In the genomic region with DNA sequence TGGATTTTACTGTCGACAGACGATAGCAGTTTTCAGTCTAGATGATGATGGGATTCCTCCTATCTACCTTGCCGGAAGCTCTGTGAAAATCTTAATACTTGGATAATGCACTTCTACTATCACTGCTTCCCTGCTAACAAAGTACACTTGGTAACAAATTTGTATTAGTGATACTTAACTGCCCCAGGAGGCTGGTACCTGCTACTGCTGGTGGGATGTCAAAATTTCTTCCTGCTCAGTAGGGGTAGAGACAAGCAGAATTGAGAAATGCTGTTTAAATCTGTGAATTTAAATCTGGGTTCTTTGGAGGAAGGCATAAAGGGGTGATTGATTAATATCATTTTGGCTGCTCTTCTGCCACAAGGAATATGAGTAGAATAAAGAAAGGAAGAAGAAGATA, we compare ENCODE assay signal across 28 cellular contexts.
DNase-seq lines count a peak whose midpoint lies in the region; ATAC-seq and TF ChIP-seq lines count a peak whose summit lies in the region.
"Had no signal": no experiment of that assay in that cellular context is flagged by ENCODE, and none has a peak within 500 bp of the region (broad histone marks: within the 10 kb centered on the region; RNA-seq: fewer than 3 reads in every experiment).

No MANE protein-coding gene starts in this region.

- no peaks in the 10 kb centered on the region for H3K79me2 ChIP-seq in neural progenitor cell (ENCODE audit: low read depth)

- H3K4me1 ChIP-seq in neural progenitor cell (no peaks in the 10 kb centered on the region), Peyer's patch (no peaks in the 10 kb centered on the region)
- H3K4me1 ChIP-seq: SJCRH30, thyroid gland had no signal

- H3K9me3 ChIP-seq in neural progenitor cell (ENCODE audit: low read depth), result no peaks in the 10 kb centered on the region
- no peaks in the 10 kb centered on the region for H3K9me3 ChIP-seq in Peyer's patch
- H3K9me3 ChIP-seq: heart right ventricle, SJCRH30, stomach, thyroid gland had no signal

- TF ChIP-seq RAD21 in Ishikawa (IDR thresholded peaks at IDR 0.05; ENCODE audit: low read depth), result peak; percentile 13; the same call in 1 of the 2 replicates

- peak; percentile 62 for ATAC-seq in WTC11
- ATAC-seq in HG02981 (IDR thresholded peaks at IDR 0.05; ENCODE audit: unreplicated experiment), result no peak
- no peak for ATAC-seq in HG03045 (IDR thresholded peaks at IDR 0.05; ENCODE audit: unreplicated experiment)
- ATAC-seq: heart right ventricle had no signal

- CTCF ChIA-PET in WTC11 (lab: Charles Lee), result interaction anchor here (0.6 to 3.8 kb wide), 7 partner anchors 8 to 171 kb away, joined by 3 to 19 read pairs (median 3); no protein-coding TSS in a partner anchor

- H3K4me2 ChIP-seq in neural progenitor cell, result no peak overlapping the region

- no peak overlapping the region for H2AFZ ChIP-seq in neural progenitor cell (replicated peaks)

- H3K36me3 Mint-ChIP-seq in WTC11 (no peaks in the 10 kb centered on the region), neural progenitor cell (peaks cover 2% of the 10 kb centered on the region)

- H3K36me3 ChIP-seq in neural progenitor cell, result no peaks in the 10 kb centered on the region
- H3K36me3 ChIP-seq in Peyer's patch, result no peaks in the 10 kb centered on the region
- H3K36me3 ChIP-seq: heart right ventricle, SJCRH30, stomach, thyroid gland had no signal

- TF ChIP-seq POLR2A in Peyer's patch (IDR thresholded peaks at IDR 0.05), result no peak

- H4K20me1 ChIP-seq in neural progenitor cell (ENCODE audit: low read depth), result no peaks in the 10 kb centered on the region

- H3K4me3 Mint-ChIP-seq in WTC11 (no peak overlapping the region), neural progenitor cell (no peak overlapping the region)
- H3K4me3 Mint-ChIP-seq: activated naive CD4-positive, alpha-beta T cell treated with anti-CD3 and anti-CD28 coated beads, Interleukin-2, amount 50 U/mL, for 24 hours; brain; CD14-positive monocyte; IgD-negative memory B cell had no signal

- H3F3A ChIP-seq in neural progenitor cell (ENCODE audit: low read depth), result no peaks in the 10 kb centered on the region

- H3K27me3 Mint-ChIP-seq in WTC11 (ENCODE audit: low read depth) (no peaks in the 10 kb centered on the region), neural progenitor cell (ENCODE audit: insufficient read depth, low read depth) (peaks cover 2% of the 10 kb centered on the region)
- H3K27me3 Mint-ChIP-seq: activated naive CD4-positive, alpha-beta T cell treated with anti-CD3 and anti-CD28 coated beads, Interleukin-2, amount 50 U/mL, for 24 hours; brain; IgD-negative memory B cell had no signal

- H3K9ac ChIP-seq in neural progenitor cell, result no peak overlapping the region

- DNase-seq in GM12864 (ENCODE audit: low read depth), result no peak
- DNase-seq in WTC11 (ENCODE audit: low spot score), result no peak
- DNase-seq in neural progenitor cell (ENCODE audit: low spot score), result no peak
- DNase-seq in Peyer's patch, result no peak
- DNase-seq: activated CD4-positive, alpha-beta T cell treated with anti-CD3 and anti-CD28 coated beads for 48 hours; amniotic stem cell; cerebellar nuclear complex; dermis blood vessel endothelial cell; heart right ventricle; kidney; MM.1S; NCI-H1417; NCI-H2029 treated with DMSO at 0.1 percent for 48 hours; NCI-H524 treated with DMSO at 0.1 percent for 48 hours; SJCRH30; stimulated activated CD4-positive, alpha-beta T cell treated with anti-CD3 and anti-CD28 coated beads, Interleukin-4, amount 100 ng/mL, for 1 hour; stomach; T1000; thyroid gland had no signal

- no peaks in the 10 kb centered on the region for H3K4me1 Mint-ChIP-seq in WTC11
- H3K4me1 Mint-ChIP-seq in neural progenitor cell, result no peaks in the 10 kb centered on the region
- H3K4me1 Mint-ChIP-seq: activated naive CD4-positive, alpha-beta T cell treated with anti-CD3 and anti-CD28 coated beads, Interleukin-2, amount 50 U/mL, for 24 hours; CD14-positive monocyte; IgD-negative memory B cell had no signal

- TF ChIP-seq EP300 in Ishikawa (IDR thresholded peaks at IDR 0.05; ENCODE audit: borderline replicate concordance), result no peak

- H3K9me3 Mint-ChIP-seq in WTC11 (no peaks in the 10 kb centered on the region), neural progenitor cell (no peaks in the 10 kb centered on the region)
- H3K9me3 Mint-ChIP-seq: activated naive CD4-positive, alpha-beta T cell treated with anti-CD3 and anti-CD28 coated beads, Interleukin-2, amount 50 U/mL, for 24 hours; activated T-helper 2 cell treated with anti-CD3 and anti-CD28 coated beads, Interferon-gamma antibody, Interleukin-2, Interleukin-4, amounts not matched to agents 10 μg/mL and 5 μg/mL and 100 μg/mL, durations not matched to agents 14 hours and 24 hours and 36 hours; brain; IgD-negative memory B cell had no signal

- H3K27ac Mint-ChIP-seq in WTC11 (peak overlapping the region; percentile 19; the same call in 1 of the 2 replicates), neural progenitor cell (no peak overlapping the region)
- H3K27ac Mint-ChIP-seq: activated naive CD4-positive, alpha-beta T cell treated with anti-CD3 and anti-CD28 coated beads, Interleukin-2, amount 50 U/mL, for 24 hours; activated T-helper 2 cell treated with anti-CD3 and anti-CD28 coated beads, Interferon-gamma antibody, Interleukin-2, Interleukin-4, amounts not matched to agents 10 μg/mL and 5 μg/mL and 100 μg/mL, durations not matched to agents 14 hours and 24 hours and 36 hours; brain; CD14-positive monocyte; IgD-negative memory B cell had no signal

- H3K27ac ChIP-seq in neural progenitor cell (no peak overlapping the region), Peyer's patch (no peak overlapping the region)
- H3K27ac ChIP-seq: heart right ventricle, SJCRH30, stomach, thyroid gland, VCaP had no signal

- POLR2A ChIA-PET in WTC11 (lab: Charles Lee), result interaction anchor here (0.6 kb wide), 1 partner anchor 277 kb away, joined by 3 read pairs; no protein-coding TSS in a partner anchor

- H3K27me3 ChIP-seq in neural progenitor cell (no peaks in the 10 kb centered on the region), Peyer's patch (no peaks in the 10 kb centered on the region)
- H3K27me3 ChIP-seq: heart right ventricle, SJCRH30, stomach, thyroid gland had no signal

- TF ChIP-seq CTCF in GM12864 (IDR thresholded peaks at IDR 0.05; ENCODE audit: low read depth, low read length, missing control alignments) (peak; percentile 11), WTC11 (IDR thresholded peaks at IDR 0.05) (no peak), neural progenitor cell (IDR thresholded peaks at IDR 0.05) (peak; percentile 17), Peyer's patch (IDR thresholded peaks at IDR 0.05) (no peak)

- H3K4me3 ChIP-seq in GM12864 (ENCODE audit: low read depth, low read length), result no peak overlapping the region
- no peak overlapping the region for H3K4me3 ChIP-seq in neural progenitor cell
- no peak overlapping the region for H3K4me3 ChIP-seq in Peyer's patch
- H3K4me3 ChIP-seq: heart right ventricle, SJCRH30, stomach, thyroid gland had no signal

TF ChIP-seq in Ishikawa, 13 proteins besides CTCF, POLR2A, EP300 and RAD21:
- TF ChIP-seq, protein P1, sequence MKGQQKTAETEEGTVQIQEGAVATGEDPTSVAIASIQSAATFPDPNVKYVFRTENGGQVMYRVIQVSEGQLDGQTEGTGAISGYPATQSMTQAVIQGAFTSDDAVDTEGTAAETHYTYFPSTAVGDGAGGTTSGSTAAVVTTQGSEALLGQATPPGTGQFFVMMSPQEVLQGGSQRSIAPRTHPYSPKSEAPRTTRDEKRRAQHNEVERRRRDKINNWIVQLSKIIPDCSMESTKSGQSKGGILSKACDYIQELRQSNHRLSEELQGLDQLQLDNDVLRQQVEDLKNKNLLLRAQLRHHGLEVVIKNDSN (IDR thresholded peaks at IDR 0.05), result no peak
- no peak for TF ChIP-seq FOXM1 (IDR thresholded peaks at IDR 0.05; ENCODE audit: borderline replicate concordance, low read depth)
- TF ChIP-seq NFIC (IDR thresholded peaks at IDR 0.05), result no peak
- TF ChIP-seq YY1 (IDR thresholded peaks at IDR 0.05; ENCODE audit: low read depth), result no peak
- TF ChIP-seq TEAD4 (IDR thresholded peaks at IDR 0.05), result no peak
- TF ChIP-seq TAF1 (IDR thresholded peaks at IDR 0.05; ENCODE audit: low read depth), result no peak
- TF ChIP-seq CREB1 (IDR thresholded peaks at IDR 0.05; ENCODE audit: low read depth), result no peak

TF ChIP-seq in WTC11, 78 proteins besides CTCF, POLR2A, EP300 and RAD21 (continues in another document):
- TF ChIP-seq, protein P1 (CRISPR knock-in tag; IDR thresholded peaks at IDR 0.05), result no peak
- no peak for TF ChIP-seq SMAD3 (CRISPR knock-in tag; IDR thresholded peaks at IDR 0.05; ENCODE audit: borderline replicate concordance)
- TF ChIP-seq, protein P2, sequence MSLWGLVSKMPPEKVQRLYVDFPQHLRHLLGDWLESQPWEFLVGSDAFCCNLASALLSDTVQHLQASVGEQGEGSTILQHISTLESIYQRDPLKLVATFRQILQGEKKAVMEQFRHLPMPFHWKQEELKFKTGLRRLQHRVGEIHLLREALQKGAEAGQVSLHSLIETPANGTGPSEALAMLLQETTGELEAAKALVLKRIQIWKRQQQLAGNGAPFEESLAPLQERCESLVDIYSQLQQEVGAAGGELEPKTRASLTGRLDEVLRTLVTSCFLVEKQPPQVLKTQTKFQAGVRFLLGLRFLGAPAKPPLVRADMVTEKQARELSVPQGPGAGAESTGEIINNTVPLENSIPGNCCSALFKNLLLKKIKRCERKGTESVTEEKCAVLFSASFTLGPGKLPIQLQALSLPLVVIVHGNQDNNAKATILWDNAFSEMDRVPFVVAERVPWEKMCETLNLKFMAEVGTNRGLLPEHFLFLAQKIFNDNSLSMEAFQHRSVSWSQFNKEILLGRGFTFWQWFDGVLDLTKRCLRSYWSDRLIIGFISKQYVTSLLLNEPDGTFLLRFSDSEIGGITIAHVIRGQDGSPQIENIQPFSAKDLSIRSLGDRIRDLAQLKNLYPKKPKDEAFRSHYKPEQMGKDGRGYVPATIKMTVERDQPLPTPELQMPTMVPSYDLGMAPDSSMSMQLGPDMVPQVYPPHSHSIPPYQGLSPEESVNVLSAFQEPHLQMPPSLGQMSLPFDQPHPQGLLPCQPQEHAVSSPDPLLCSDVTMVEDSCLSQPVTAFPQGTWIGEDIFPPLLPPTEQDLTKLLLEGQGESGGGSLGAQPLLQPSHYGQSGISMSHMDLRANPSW (CRISPR knock-in tag; conservative IDR thresholded peaks at IDR 0.05; ENCODE audit: low read depth), result no peak

Comparison
In these comparisons a context has a peak if more than half of its experiments do, and no peak if none do; other contexts are left out.
1. CTCF ChIP-seq: peak in GM12864 (single experiment) and neural progenitor cell (single experiment); none in WTC11 (single experiment) and Peyer's patch (0 of 6).